In the genomic region with DNA sequence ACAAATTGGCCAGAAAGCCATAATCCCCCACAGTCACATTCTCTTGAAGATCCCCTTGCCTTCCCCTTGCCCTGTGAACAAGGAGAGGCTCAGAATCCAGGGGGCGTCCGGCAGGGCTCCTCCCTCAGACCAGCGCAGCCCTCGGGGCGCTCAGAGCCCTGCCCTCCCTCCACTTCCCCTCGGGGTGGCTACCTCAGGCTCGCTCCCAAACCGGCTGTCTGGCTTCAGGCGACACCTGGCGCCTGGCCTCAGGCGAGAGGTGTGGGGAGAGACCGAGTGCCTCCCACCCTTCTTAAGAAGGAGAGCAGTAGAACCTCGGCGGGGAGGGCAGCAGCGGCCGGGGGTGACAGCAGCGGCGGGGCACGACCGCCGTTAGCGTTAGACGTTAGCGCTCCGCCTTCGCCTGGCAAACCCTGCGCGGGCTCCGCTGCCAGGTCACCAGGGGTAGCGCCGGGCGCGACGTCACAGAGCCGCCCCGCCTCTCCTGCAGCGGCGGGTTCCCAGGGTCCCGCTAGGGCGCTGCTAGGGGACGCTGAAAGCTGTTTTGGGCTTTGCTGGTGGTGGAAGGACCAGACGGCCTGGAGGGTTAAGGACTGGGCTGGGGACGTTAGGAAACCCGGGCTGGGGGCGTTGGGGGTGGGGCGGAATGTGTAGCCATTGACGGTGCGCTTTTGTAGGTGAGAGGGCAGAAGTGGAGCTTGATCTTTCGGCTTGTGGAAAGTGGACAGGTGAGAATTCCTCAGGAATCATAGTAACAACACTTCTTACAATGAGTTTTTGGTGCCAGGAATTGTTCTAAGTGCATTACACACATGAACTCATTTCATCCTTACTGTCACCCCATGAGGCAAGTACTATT, we compare ENCODE assay signal across 13 cellular contexts. TPM values are rescaled to one million over a fixed set of nuclear protein-coding genes. Genes with fewer than 3 reads are reported as not detected.
A peak's percentile ranks its signal among the peaks of the same experiment; 100 is the strongest.
DNase-seq lines count a peak whose midpoint lies in the region; ATAC-seq, FAIRE-seq and TF ChIP-seq lines count a peak whose summit lies in the region.
"Not testable (repeated sequence)": the region's sequence is repeated elsewhere in the genome, so short reads cannot be mapped to it uniquely, and the experiment has no call there.
"Had no signal": no experiment of that assay in that cellular context is flagged by ENCODE, and none has a peak within 500 bp of the region (broad histone marks: within the 10 kb centered on the region; RNA-seq: fewer than 3 reads in every experiment).

A gene (minus strand): TSS at position 395 of the 859 bp plus-strand sequence. CDS start 11,643 bp downstream, outside the sequence.

- H3K36me3 Mint-ChIP-seq in CD4-positive, alpha-beta T cell (ENCODE audit: low read depth); T-helper 2 cell treated with Interferon-gamma antibody and Interleukin-4, amounts not matched to agents 5 μg/mL and 100 μg/mL, for 36 hours (ENCODE audit: low read depth); activated naive CD4-positive, alpha-beta T cell treated with anti-CD3 and anti-CD28 coated beads, Interleukin-2, amount 10 ng/mL, durations not matched to agents 7 days and 5 days; effector memory CD8-positive, alpha-beta T cell (ENCODE audit: insufficient read depth); nephron progenitor cell (ENCODE audit: low read depth): not testable (repeated sequence)

- not testable (repeated sequence) for H3K9me3 Mint-ChIP-seq in CD4-positive, alpha-beta T cell; T-helper 2 cell treated with Interferon-gamma antibody and Interleukin-4, amounts not matched to agents 5 μg/mL and 100 μg/mL, for 36 hours; activated naive CD4-positive, alpha-beta T cell treated with anti-CD3 and anti-CD28 coated beads, Interleukin-2, amount 10 ng/mL, durations not matched to agents 7 days and 5 days; effector memory CD8-positive, alpha-beta T cell; nephron progenitor cell

- CTCF ChIA-PET in CD4-positive, alpha-beta T cell (lab: Charles Lee); activated naive CD4-positive, alpha-beta T cell treated with anti-CD3 and anti-CD28 coated beads, Interleukin-2, amount 10 ng/mL, durations not matched to agents 7 days and 5 days (lab: Charles Lee): not testable (repeated sequence)

- ATAC-seq in CD4-positive, alpha-beta T cell (ENCODE audit: poor library complexity), result peak; percentile 97
- ATAC-seq in HG02798 (IDR thresholded peaks at IDR 0.05; ENCODE audit: poor library complexity, unreplicated experiment), result peak; percentile 46
- peak; percentile 97 for ATAC-seq in effector memory CD8-positive, alpha-beta T cell (replicated peaks)

- not testable (repeated sequence) for DNase-seq in CD4-positive, alpha-beta T cell; T-helper 2 cell treated with Interferon-gamma antibody and Interleukin-4, amounts not matched to agents 5 μg/mL and 100 μg/mL, for 36 hours (ENCODE audit: low spot score); activated naive CD4-positive, alpha-beta T cell treated with anti-CD3 and anti-CD28 coated beads, Interleukin-2, amount 10 ng/mL, durations not matched to agents 7 days and 5 days; effector memory CD8-positive, alpha-beta T cell; nephron progenitor cell; testis

- not testable (repeated sequence) for H3K4me1 ChIP-seq in testis

- H3K4me3 Mint-ChIP-seq in CD4-positive, alpha-beta T cell, result peak within 1 kb of the TSS; percentile 44
- H3K4me3 Mint-ChIP-seq in T-helper 2 cell treated with Interferon-gamma antibody and Interleukin-4, amounts not matched to agents 5 μg/mL and 100 μg/mL, for 36 hours, result peak within 1 kb of the TSS; percentile 58
- H3K4me3 Mint-ChIP-seq in activated naive CD4-positive, alpha-beta T cell treated with anti-CD3 and anti-CD28 coated beads, Interleukin-2, amount 10 ng/mL, durations not matched to agents 7 days and 5 days, result peak within 1 kb of the TSS; percentile 49
- H3K4me3 Mint-ChIP-seq in effector memory CD8-positive, alpha-beta T cell, result peak within 1 kb of the TSS in 1 of 2 donors; percentile 59
- peak within 1 kb of the TSS; percentile 66 for H3K4me3 Mint-ChIP-seq in nephron progenitor cell

- not testable (repeated sequence) for TF ChIP-seq CTCF in CD4-positive, alpha-beta T cell (IDR thresholded peaks at IDR 0.05); nephron progenitor cell (IDR thresholded peaks at IDR 0.05); testis (IDR thresholded peaks at IDR 0.05)

- intact Hi-C loops in CD4-positive, alpha-beta T cell (cut with DNase I, micrococcal nuclease); testis (cut with DNase I; ENCODE audit: low total_unique reads): not testable (repeated sequence)

- H3K27me3 ChIP-seq in CD4-positive, alpha-beta T cell (ENCODE audit: control insufficient read depth, insufficient read depth, low read length), result peaks cover 36% of the 10 kb centered on the region
- H3K27me3 ChIP-seq in testis, result not testable (repeated sequence)

- TF ChIP-seq POLR2A in testis (IDR thresholded peaks at IDR 0.05), result not testable (repeated sequence)

- H3K4me3 ChIP-seq in testis, result not testable (repeated sequence)

- H3K27ac Mint-ChIP-seq in CD4-positive, alpha-beta T cell; T-helper 2 cell treated with Interferon-gamma antibody and Interleukin-4, amounts not matched to agents 5 μg/mL and 100 μg/mL, for 36 hours; activated naive CD4-positive, alpha-beta T cell treated with anti-CD3 and anti-CD28 coated beads, Interleukin-2, amount 10 ng/mL, durations not matched to agents 7 days and 5 days; effector memory CD8-positive, alpha-beta T cell; nephron progenitor cell: not testable (repeated sequence)

- 2 to 9% methylated on average over 6 of the region's 49 CpGs for WGBS in testis, 2 donors

- H3K4me1 Mint-ChIP-seq in CD4-positive, alpha-beta T cell (ENCODE audit: low read depth); T-helper 2 cell treated with Interferon-gamma antibody and Interleukin-4, amounts not matched to agents 5 μg/mL and 100 μg/mL, for 36 hours (ENCODE audit: low read depth); activated naive CD4-positive, alpha-beta T cell treated with anti-CD3 and anti-CD28 coated beads, Interleukin-2, amount 10 ng/mL, durations not matched to agents 7 days and 5 days; effector memory CD8-positive, alpha-beta T cell (ENCODE audit: low read depth in 2 of 2); nephron progenitor cell: not testable (repeated sequence)

- POLR2A ChIA-PET in CD4-positive, alpha-beta T cell (lab: Charles Lee), result not testable (repeated sequence)

- not testable (repeated sequence) for H3K36me3 ChIP-seq in testis (ENCODE audit: low read depth, missing control alignments)

- peaks cover 47% of the 10 kb centered on the region for H3K27me3 Mint-ChIP-seq in CD4-positive, alpha-beta T cell
- peaks cover 31% of the 10 kb centered on the region for H3K27me3 Mint-ChIP-seq in T-helper 2 cell treated with Interferon-gamma antibody and Interleukin-4, amounts not matched to agents 5 μg/mL and 100 μg/mL, for 36 hours (ENCODE audit: low read depth)
- peaks cover 42% of the 10 kb centered on the region for H3K27me3 Mint-ChIP-seq in activated naive CD4-positive, alpha-beta T cell treated with anti-CD3 and anti-CD28 coated beads, Interleukin-2, amount 10 ng/mL, durations not matched to agents 7 days and 5 days
- peaks cover 36 to 38% of the 10 kb centered on the region in 2 donors for H3K27me3 Mint-ChIP-seq in effector memory CD8-positive, alpha-beta T cell
- peaks cover 51% of the 10 kb centered on the region for H3K27me3 Mint-ChIP-seq in nephron progenitor cell (ENCODE audit: low read depth, poor library complexity)

- FAIRE-seq in islet of Langerhans (lab: Jason Lieb, UNC), result peak; percentile 95

- not testable (repeated sequence) for H3K9me3 ChIP-seq in CD4-positive, alpha-beta T cell (ENCODE audit: control insufficient read depth, low read length); testis

- not testable (repeated sequence) for H3K27ac ChIP-seq in CD4-positive, alpha-beta T cell (ENCODE audit: low read depth, low read length); testis

RNA-seq across cellular contexts. Expression of the gene that starts here (rescaled TPM):
- total RNA-seq in CD4-positive, alpha-beta T cell, result not detected
- 100 to 1,000 TPM in 1 of 2 donors, 10 to 100 TPM in 1; 80.8 to 139 TPM for total RNA-seq in testis
- polyA plus RNA-seq in testis (ENCODE audit: insufficient read depth, low read depth, low replicate concordance), result 374 TPM
- total RNA-seq: adrenal gland; cerebellum; osteoblast; T-helper 2 cell treated with Interferon-gamma antibody and Interleukin-4, amounts not matched to agents 100 ng/mL and 5 ng/mL, for 36 hours had no signal
- polyA plus RNA-seq: adrenal gland, small intestine had no signal

Comparison
In these comparisons a context has a peak if more than half of its experiments do, and no peak if none do; other contexts are left out.
1. RNA of the gene that starts here (total RNA-seq): 80.8 to 139 TPM in testis; not detected in CD4-positive, alpha-beta T cell; every median in the first group is over 10 times any median in the second.
2. Peak in ATAC-seq in CD4-positive, alpha-beta T cell; RNA of the gene not detected or under 1 TPM.
3. ATAC-seq: peak in every context shown above with its lines; median percentile 97 in CD4-positive, alpha-beta T cell; 97 in effector memory CD8-positive, alpha-beta T cell; 46 in HG02798.